In the genomic region with DNA sequence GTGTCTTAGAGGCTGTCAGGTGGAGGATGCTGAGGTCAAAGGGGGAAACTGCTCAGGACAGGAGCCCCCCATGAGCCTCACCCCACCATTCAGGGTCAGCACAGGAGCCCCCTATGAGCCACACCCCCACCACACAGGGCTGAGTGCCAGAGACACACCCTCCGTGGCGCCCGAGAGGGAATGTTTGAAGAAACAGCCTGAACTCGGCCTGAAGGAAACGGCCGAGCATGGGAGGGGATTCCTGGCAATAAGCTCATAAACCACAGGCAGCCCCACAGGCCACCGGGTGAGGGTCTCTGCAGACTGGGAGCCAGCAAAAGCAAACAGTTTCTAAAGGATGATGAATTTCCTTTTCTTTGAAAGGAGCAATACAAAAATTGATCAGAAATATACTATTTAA, we compare ENCODE assay signal across 14 cellular contexts.
DNase-seq lines count a peak whose midpoint lies in the region; ATAC-seq and TF ChIP-seq lines count a peak whose summit lies in the region.
"Had no signal": no experiment of that assay in that cellular context is flagged by ENCODE, and none has a peak within 500 bp of the region (broad histone marks: within the 10 kb centered on the region; RNA-seq: fewer than 3 reads in every experiment).

No MANE protein-coding gene starts in this region.

- TF ChIP-seq EP300 in SK-N-SH (IDR thresholded peaks at IDR 0.05; ENCODE audit: borderline replicate concordance in 1 of 2, low read depth in 1 of 2, low read length in 1 of 2) (no peak), esophagus muscularis mucosa (IDR thresholded peaks at IDR 0.05) (no peak)

- H3K4me3 ChIP-seq in SK-N-SH (ENCODE audit: low read depth in 2 of 2, low read length in 1 of 2), result no peak overlapping the region
- no peak overlapping the region for H3K4me3 ChIP-seq in upper lobe of right lung
- no peak overlapping the region for H3K4me3 ChIP-seq in esophagus muscularis mucosa

- H3K36me3 ChIP-seq in SK-N-SH (replicated peaks in 1 of 2; ENCODE audit: control insufficient read depth in 1 of 2, insufficient read depth in 2 of 2, low read length in 1 of 2), result no peaks in the 10 kb centered on the region
- no peaks in the 10 kb centered on the region for H3K36me3 ChIP-seq in upper lobe of right lung
- H3K36me3 ChIP-seq in esophagus muscularis mucosa, result no peaks in the 10 kb centered on the region
- H3K36me3 ChIP-seq: BE2C had no signal

- TF ChIP-seq POLR2A in esophagus muscularis mucosa (IDR thresholded peaks at IDR 0.05; ENCODE audit: low read depth), result no peak

- H3K9ac ChIP-seq in SK-N-SH, result no peak overlapping the region

- H3K27me3 ChIP-seq in SK-N-SH (ENCODE audit: insufficient read depth) (no peaks in the 10 kb centered on the region), upper lobe of right lung (no peaks in the 10 kb centered on the region), esophagus muscularis mucosa (peaks cover 0 to 27% (median 0%) of the 10 kb centered on the region in 4 donors)
- H3K27me3 ChIP-seq: BE2C had no signal

- 49% methylated on average over 7 of the region's 7 CpGs for WGBS in SK-N-SH (ENCODE audit: low lambda C conversion rate)
- 22% methylated on average over 4 of the region's 7 CpGs for WGBS in esophagus muscularis mucosa

- no peak for ATAC-seq in SK-N-SH treated with all-trans-retinoic acid at 6 μM for 48 hours
- no peak for ATAC-seq in upper lobe of right lung
- no peak for ATAC-seq in GM18858 (IDR thresholded peaks at IDR 0.05; ENCODE audit: unreplicated experiment)

- H3F3A ChIP-seq in SK-N-SH (replicated peaks; ENCODE audit: insufficient read depth), result no peaks in the 10 kb centered on the region

- H3K27ac ChIP-seq in SK-N-SH (ENCODE audit: low read depth in 2 of 2, low read length in 1 of 2) (no peak overlapping the region), upper lobe of right lung (no peak overlapping the region), esophagus muscularis mucosa (replicated peaks in 1 of 4) (no peak overlapping the region)

- POLR2A ChIA-PET in SK-N-SH (lab: Yijun Ruan, JAX), result no interaction called here

- no peaks in the 10 kb centered on the region for H3K79me2 ChIP-seq in SK-N-SH (ENCODE audit: insufficient read depth)

- no peak for TF ChIP-seq RAD21 in SK-N-SH (IDR thresholded peaks at IDR 0.05; ENCODE audit: low read length)

- DNase-seq in SK-N-SH (peak; percentile 23), NCI-H1092 treated with DMSO at 0.1 percent for 48 hours (lab: John Stamatoyannopoulos, UW) (peak; percentile 59), mesenteric fat pad (ENCODE audit: low spot score) (peak; percentile 72), upper lobe of right lung (peak; percentile 46), esophagus muscularis mucosa (ENCODE audit: extremely low spot score) (no peak)
- DNase-seq: BE2C, HFFc6, KBM-7, MM.1S, NCI-H1048, NCI-H1694, SW 1271 had no signal

- H2AFZ ChIP-seq in SK-N-SH (ENCODE audit: low read depth), result no peak overlapping the region

- no peaks in the 10 kb centered on the region; a peak in 1 of 4 replicates for H3K4me1 ChIP-seq in SK-N-SH (ENCODE audit: control insufficient read depth in 1 of 2, insufficient read depth in 2 of 2, low read depth in 1 of 2, low read length in 1 of 2)
- no peaks in the 10 kb centered on the region for H3K4me1 ChIP-seq in upper lobe of right lung
- H3K4me1 ChIP-seq in esophagus muscularis mucosa, result no peaks in the 10 kb centered on the region
- H3K4me1 ChIP-seq: BE2C had no signal

- H3K9me2 ChIP-seq in SK-N-SH, result no peaks in the 10 kb centered on the region

- TF ChIP-seq CTCF in SK-N-SH (IDR thresholded peaks at IDR 0.05) (no peak), upper lobe of right lung (IDR thresholded peaks at IDR 0.05) (no peak), esophagus muscularis mucosa (IDR thresholded peaks at IDR 0.05) (no peak)

- no peak overlapping the region for H3K4me2 ChIP-seq in SK-N-SH

- intact Hi-C loops in upper lobe of right lung (cut with DNase I) (no loop called here), esophagus muscularis mucosa (cut with DNase I) (no loop called here)

- H4K20me1 ChIP-seq in SK-N-SH (ENCODE audit: insufficient read depth), result no peaks in the 10 kb centered on the region

- H3K9me3 ChIP-seq in SK-N-SH (peaks cover 7% of the 10 kb centered on the region; the same call in 1 of the 2 replicates), upper lobe of right lung (no peaks in the 10 kb centered on the region), esophagus muscularis mucosa (no peaks in the 10 kb centered on the region)

- CTCF ChIA-PET in SK-N-SH (lab: Yijun Ruan, JAX), result interaction anchor here (0.6 kb wide), 1 partner anchor 68 kb away, joined by 3 read pairs; no protein-coding TSS in a partner anchor

TF ChIP-seq in SK-N-SH, 30 proteins besides CTCF, POLR2A, EP300 and RAD21:
- no peak for TF ChIP-seq CHD2 (IDR thresholded peaks at IDR 0.05; ENCODE audit: low read length, partially characterized antibody)
- no peak for TF ChIP-seq GABPA (IDR thresholded peaks at IDR 0.05; ENCODE audit: low read depth)
- TF ChIP-seq RXRA (IDR thresholded peaks at IDR 0.05; ENCODE audit: borderline replicate concordance, low read depth), result no peak
- no peak for TF ChIP-seq RCOR1 (IDR thresholded peaks at IDR 0.05; ENCODE audit: low read length)
- no peak for TF ChIP-seq ELF1 (IDR thresholded peaks at IDR 0.05)
- TF ChIP-seq, protein P1, sequence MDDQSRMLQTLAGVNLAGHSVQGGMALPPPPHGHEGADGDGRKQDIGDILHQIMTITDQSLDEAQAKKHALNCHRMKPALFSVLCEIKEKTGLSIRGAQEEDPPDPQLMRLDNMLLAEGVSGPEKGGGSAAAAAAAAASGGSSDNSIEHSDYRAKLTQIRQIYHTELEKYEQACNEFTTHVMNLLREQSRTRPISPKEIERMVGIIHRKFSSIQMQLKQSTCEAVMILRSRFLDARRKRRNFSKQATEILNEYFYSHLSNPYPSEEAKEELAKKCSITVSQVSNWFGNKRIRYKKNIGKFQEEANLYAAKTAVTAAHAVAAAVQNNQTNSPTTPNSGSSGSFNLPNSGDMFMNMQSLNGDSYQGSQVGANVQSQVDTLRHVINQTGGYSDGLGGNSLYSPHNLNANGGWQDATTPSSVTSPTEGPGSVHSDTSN (IDR thresholded peaks at IDR 0.05), result no peak
- no peak for TF ChIP-seq FOXJ3 (CRISPR knock-in tag; IDR thresholded peaks at IDR 0.05)
- no peak for TF ChIP-seq MEF2A (IDR thresholded peaks at IDR 0.05; ENCODE audit: borderline replicate concordance, low read depth)
- TF ChIP-seq TEAD4 (IDR thresholded peaks at IDR 0.05; ENCODE audit: borderline replicate concordance, insufficient read depth), result no peak
- TF ChIP-seq, protein P2, sequence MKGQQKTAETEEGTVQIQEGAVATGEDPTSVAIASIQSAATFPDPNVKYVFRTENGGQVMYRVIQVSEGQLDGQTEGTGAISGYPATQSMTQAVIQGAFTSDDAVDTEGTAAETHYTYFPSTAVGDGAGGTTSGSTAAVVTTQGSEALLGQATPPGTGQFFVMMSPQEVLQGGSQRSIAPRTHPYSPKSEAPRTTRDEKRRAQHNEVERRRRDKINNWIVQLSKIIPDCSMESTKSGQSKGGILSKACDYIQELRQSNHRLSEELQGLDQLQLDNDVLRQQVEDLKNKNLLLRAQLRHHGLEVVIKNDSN (IDR thresholded peaks at IDR 0.05; ENCODE audit: borderline replicate concordance, low read depth), result no peak
- TF ChIP-seq TAF1 (IDR thresholded peaks at IDR 0.05; ENCODE audit: borderline replicate concordance, low read depth, low read length), result no peak
- no peak for TF ChIP-seq SIN3A (IDR thresholded peaks at IDR 0.05; ENCODE audit: borderline replicate concordance, low read depth, low read length)
- TF ChIP-seq NFIC (IDR thresholded peaks at IDR 0.05; ENCODE audit: borderline replicate concordance), result no peak
- TF ChIP-seq MXI1 (IDR thresholded peaks at IDR 0.05; ENCODE audit: low read depth, low read length), result no peak

TF ChIP-seq in SK-N-SH treated with all-trans-retinoic acid at 6 μM for 48 hours, 23 proteins besides CTCF, POLR2A, EP300 and RAD21:
- no peak for TF ChIP-seq ZNF8 (CRISPR knock-in tag; IDR thresholded peaks at IDR 0.05)
- no peak for TF ChIP-seq PPARA (CRISPR knock-in tag; IDR thresholded peaks at IDR 0.05; ENCODE audit: borderline replicate concordance)
- no peak for TF ChIP-seq TCF4 (CRISPR knock-in tag; IDR thresholded peaks at IDR 0.05; ENCODE audit: borderline replicate concordance)
- no peak for TF ChIP-seq GLIS3 (CRISPR knock-in tag; IDR thresholded peaks at IDR 0.05)
- TF ChIP-seq ZC3H10 (CRISPR knock-in tag; IDR thresholded peaks at IDR 0.05), result no peak
- TF ChIP-seq SNAI2 (CRISPR knock-in tag; IDR thresholded peaks at IDR 0.05), result no peak
